In the genomic region with DNA sequence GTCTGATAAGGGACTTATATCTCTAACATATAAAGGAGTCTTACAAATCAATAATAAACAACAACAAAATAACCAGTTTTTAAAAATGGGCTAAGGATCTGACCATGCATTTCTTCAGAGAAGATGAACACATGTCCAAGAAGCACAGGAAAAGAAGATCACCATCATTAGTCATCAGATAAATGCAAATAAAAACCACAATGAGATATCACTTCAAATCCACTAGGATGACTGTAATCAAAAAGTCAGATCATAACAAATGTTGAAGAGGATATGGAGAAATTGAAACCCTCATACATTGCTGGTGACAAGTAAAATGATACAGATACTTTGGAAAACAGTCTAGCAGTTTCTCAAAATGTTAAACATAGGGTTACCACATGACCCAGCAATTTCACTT, we compare ENCODE assay signal across 16 cellular contexts.
A peak's percentile ranks its signal among the peaks of the same experiment; 100 is the strongest.
DNase-seq lines count a peak whose midpoint lies in the region; ATAC-seq, FAIRE-seq and TF ChIP-seq lines count a peak whose summit lies in the region.
"Had no signal": no experiment of that assay in that cellular context is flagged by ENCODE, and none has a peak within 500 bp of the region (broad histone marks: within the 10 kb centered on the region; RNA-seq: fewer than 3 reads in every experiment).

No MANE protein-coding gene starts in this region.

- peaks cover 2% of the 10 kb centered on the region for H3K9me3 ChIP-seq in aorta (ENCODE audit: control insufficient read depth, low read length)
- H3K9me3 ChIP-seq in CD8-positive, alpha-beta memory T cell (ENCODE audit: low read length) = no peaks in the 10 kb centered on the region

- H3K36me3 Mint-ChIP-seq in CD8-positive, alpha-beta memory T cell = no peaks in the 10 kb centered on the region

- FAIRE-seq in bronchial epithelial cell (lab: Jason Lieb, UNC) = no peak
- FAIRE-seq: A204.1 had no signal

- peak; percentile 60 for DNase-seq in ELR (ENCODE audit: low read depth)
- peak; percentile 51 for DNase-seq in HT1080 (ENCODE audit: low read depth)
- peak; percentile 8 for DNase-seq in bronchial epithelial cell (ENCODE audit: low read depth)
- no peak for DNase-seq in aorta
- DNase-seq in middle frontal gyrus (ENCODE audit: extremely low spot score, low spot score) = no peak
- DNase-seq in CD8-positive, alpha-beta memory T cell = no peak
- DNase-seq: ACHN; CD4-positive, alpha-beta T cell; GF-D8; GOT3; Kasumi-1; KG1 had no signal

- H3K27me3 ChIP-seq in bronchial epithelial cell (ENCODE audit: control insufficient read depth, insufficient read depth, low read length) = no peaks in the 10 kb centered on the region
- no peaks in the 10 kb centered on the region for H3K27me3 ChIP-seq in aorta (ENCODE audit: control insufficient read depth in 1 of 2, insufficient read depth in 2 of 2, low read length in 1 of 2)
- no peaks in the 10 kb centered on the region for H3K27me3 ChIP-seq in CD8-positive, alpha-beta memory T cell (ENCODE audit: insufficient read depth, low read length, poor library complexity, severe bottlenecking)

- no peaks in the 10 kb centered on the region for H3K4me1 Mint-ChIP-seq in CD8-positive, alpha-beta memory T cell

- no peak for TF ChIP-seq CTCF in bronchial epithelial cell (IDR thresholded peaks at IDR 0.05; ENCODE audit: insufficient read depth, low read length, severe bottlenecking)

- H3K27me3 Mint-ChIP-seq in CD8-positive, alpha-beta memory T cell = peaks cover 9 to 31% of the 10 kb centered on the region in 2 donors

- H3K27ac ChIP-seq in aorta (ENCODE audit: low read depth in 1 of 2, low read length in 2 of 2) = no peak overlapping the region
- no peak overlapping the region for H3K27ac ChIP-seq in CD8-positive, alpha-beta memory T cell (ENCODE audit: low read depth, low read length)
- H3K27ac ChIP-seq: C4-2B had no signal

- CTCF ChIA-PET in CD8-positive, alpha-beta memory T cell (lab: Charles Lee) = no interaction called here

- POLR2A ChIA-PET in CD8-positive, alpha-beta memory T cell (lab: Charles Lee) = no interaction called here

- intact Hi-C loops in aorta (cut with DNase I) = no loop called here

- ATAC-seq in aorta (ENCODE audit: low FRiP score) (no peak), HG02870 (IDR thresholded peaks at IDR 0.05; ENCODE audit: unreplicated experiment) (no peak)

- H3K36me3 ChIP-seq in bronchial epithelial cell (ENCODE audit: control insufficient read depth, insufficient read depth, low read length) = no peaks in the 10 kb centered on the region
- H3K36me3 ChIP-seq in aorta (ENCODE audit: control insufficient read depth in 1 of 2, insufficient read depth in 2 of 2, low read length in 1 of 2) = no peaks in the 10 kb centered on the region
- H3K36me3 ChIP-seq in CD8-positive, alpha-beta memory T cell (ENCODE audit: insufficient read depth, low read length) = no peaks in the 10 kb centered on the region
- H3K36me3 ChIP-seq: HAP-1 had no signal

- H3K4me1 ChIP-seq in aorta (ENCODE audit: control insufficient read depth in 1 of 2, insufficient read depth in 2 of 2, low read length in 2 of 2) = no peaks in the 10 kb centered on the region
- no peaks in the 10 kb centered on the region for H3K4me1 ChIP-seq in CD8-positive, alpha-beta memory T cell (ENCODE audit: insufficient read depth, low read length)
- H3K4me1 ChIP-seq: HAP-1 had no signal

- H3K4me3 ChIP-seq in bronchial epithelial cell (ENCODE audit: low read depth, low read length) (no peak overlapping the region), aorta (ENCODE audit: low read length in 2 of 2) (no peak overlapping the region)
- H3K4me3 ChIP-seq in CD8-positive, alpha-beta memory T cell (ENCODE audit: low read length) = no peak overlapping the region
- H3K4me3 ChIP-seq: HAP-1 had no signal

- no peak overlapping the region for H3K27ac Mint-ChIP-seq in CD8-positive, alpha-beta memory T cell
- H3K27ac Mint-ChIP-seq: CD4-positive, alpha-beta T cell had no signal

- peaks cover 0 to 15% (median 13%) of the 10 kb centered on the region in 5 donors for H3K9me3 Mint-ChIP-seq in CD8-positive, alpha-beta memory T cell

- no peak overlapping the region for H3K4me3 Mint-ChIP-seq in CD8-positive, alpha-beta memory T cell
- H3K4me3 Mint-ChIP-seq: CD4-positive, alpha-beta T cell had no signal

Comparison
In these comparisons a context has a peak if more than half of its experiments do, and no peak if none do; other contexts are left out.
1. DNase-seq: peak in ELR (single experiment), HT1080 (single experiment) and bronchial epithelial cell (single experiment); none in aorta (0 of 2), middle frontal gyrus (single experiment) and CD8-positive, alpha-beta memory T cell (0 of 5).